ENCODE assay signal across 8 cellular contexts in genomic region chr7:100875356-100875751, GRCh38. TPM values are rescaled to one million over a fixed set of nuclear protein-coding genes. Genes with fewer than 3 reads are reported as not detected.
A peak's percentile ranks its signal among the peaks of the same experiment; 100 is the strongest.
DNase-seq lines count a peak whose midpoint lies in the region; ATAC-seq and TF ChIP-seq lines count a peak whose summit lies in the region.

No MANE protein-coding gene starts in this region.

- intact Hi-C loops in gastrocnemius medialis (cut with DNase I; ENCODE audit: low total_unique reads) = loop anchor here (1.0 to 10.0 kb wide), 3 partner anchors 14 to 1321 kb away; partner anchors contain the start of genes FAM200A, PLOD3, UFSP1 and ZNF655

- H3K9me3 ChIP-seq in DND-41 (ENCODE audit: insufficient read depth, low read length, severe bottlenecking) = no peaks in the 10 kb centered on the region
- no peaks in the 10 kb centered on the region for H3K9me3 ChIP-seq in right atrium auricular region
- H3K9me3 ChIP-seq in gastrocnemius medialis = no peaks in the 10 kb centered on the region

- H4K20me1 ChIP-seq in DND-41 (ENCODE audit: insufficient read depth, low read length) = peaks cover 43% of the 10 kb centered on the region

- no peaks in the 10 kb centered on the region for H3K27me3 ChIP-seq in DND-41 (ENCODE audit: insufficient read depth, low read length, poor library complexity)
- no peaks in the 10 kb centered on the region for H3K27me3 ChIP-seq in right atrium auricular region
- no peaks in the 10 kb centered on the region for H3K27me3 ChIP-seq in gastrocnemius medialis

- peak overlapping the region; percentile 83 for H3K9ac ChIP-seq in DND-41 (ENCODE audit: low read depth, low read length)

- peaks cover 85% of the 10 kb centered on the region for H3K36me3 ChIP-seq in DND-41 (ENCODE audit: insufficient read depth, low read length)
- peaks cover 38% of the 10 kb centered on the region for H3K36me3 ChIP-seq in right atrium auricular region
- peaks cover 0 to 13% of the 10 kb centered on the region in 2 donors for H3K36me3 ChIP-seq in gastrocnemius medialis

- TF ChIP-seq POLR2A in gastrocnemius medialis (IDR thresholded peaks at IDR 0.05) = no peak

- no peaks in the 10 kb centered on the region for H3K27me3 Mint-ChIP-seq in activated naive CD8-positive, alpha-beta T cell

- peaks cover 66% of the 10 kb centered on the region for H3K79me2 ChIP-seq in DND-41 (ENCODE audit: insufficient read depth, low read length)

- H3K4me3 ChIP-seq in DND-41 (ENCODE audit: low read depth in 1 of 2, low read length in 2 of 2) (peak overlapping the region; percentile 99), right atrium auricular region (peak overlapping the region; percentile 90), gastrocnemius medialis (peak overlapping the region; percentile 70 to 99 (median 90))

- H3K9me3 Mint-ChIP-seq in activated naive CD8-positive, alpha-beta T cell (ENCODE audit: low read depth) = no peaks in the 10 kb centered on the region

- H3K4me1 ChIP-seq in DND-41 (ENCODE audit: insufficient read depth, low read length) (peaks cover 52% of the 10 kb centered on the region), right atrium auricular region (peaks cover 0 to 54% of the 10 kb centered on the region in 2 donors), gastrocnemius medialis (peaks cover 37 to 42% of the 10 kb centered on the region in 2 donors)

- in situ Hi-C loops in gastrocnemius medialis (cut with MboI; ENCODE audit: low sequenced_read_pairs in 4 of 4) = no loop called here

- peak overlapping the region; percentile 97 for H3K4me3 Mint-ChIP-seq in activated naive CD8-positive, alpha-beta T cell

- H3K4me2 ChIP-seq in DND-41 (ENCODE audit: insufficient read depth, low read length) = peak overlapping the region; percentile 92

- H3K27ac ChIP-seq in DND-41 (ENCODE audit: low read length) (peak overlapping the region; percentile 100), right atrium auricular region (peak overlapping the region; percentile 95 to 97), gastrocnemius medialis (peak overlapping the region; percentile 93 to 98 (median 96))

- peak overlapping the region; percentile 85 for H2AFZ ChIP-seq in DND-41 (ENCODE audit: low read depth, low read length)

- peaks cover 49% of the 10 kb centered on the region for H3K4me1 Mint-ChIP-seq in activated naive CD8-positive, alpha-beta T cell (ENCODE audit: low read depth)

- DNase-seq in DND-41 = peak; percentile 52
- DNase-seq in HuH-7.5 (ENCODE audit: low spot score) = peak; percentile 75
- no peak for DNase-seq in right atrium auricular region (ENCODE audit: low spot score)
- DNase-seq in gastrocnemius medialis = no peak
- no peak for DNase-seq in SKM-1 treated with dmso at 0.1 percent for 144 hours (lab: John Stamatoyannopoulos, UW; ENCODE audit: unreplicated experiment)
- DNase-seq in glomerular visceral epithelial cell (ENCODE audit: extremely low spot score) = no peak

- H3K36me3 Mint-ChIP-seq in activated naive CD8-positive, alpha-beta T cell = peaks cover 13% of the 10 kb centered on the region

- ATAC-seq in DND-41 (ENCODE audit: insufficient read depth, low read depth) (peak; percentile 43), GM21423 (IDR thresholded peaks at IDR 0.05; ENCODE audit: unreplicated experiment) (peak; percentile 18), gastrocnemius medialis (peak; percentile 5 to 18)

- H3K27ac Mint-ChIP-seq in activated naive CD8-positive, alpha-beta T cell = peak overlapping the region; percentile 96

- TF ChIP-seq CTCF in DND-41 (IDR thresholded peaks at IDR 0.05; ENCODE audit: borderline replicate concordance, extremely low read depth, low read length, poor library complexity, severe bottlenecking) = no peak
- TF ChIP-seq CTCF in right atrium auricular region (IDR thresholded peaks at IDR 0.05) = no peak
- no peak for TF ChIP-seq CTCF in gastrocnemius medialis (IDR thresholded peaks at IDR 0.05 in 4 of 5, conservative IDR thresholded peaks at IDR 0.05 in 1 of 5)

RNA-seq across cellular contexts. Expression of gene SRRT, which starts 0.5 kb away (rescaled TPM):
- 10 to 100 TPM; 33.4 to 49.6 TPM for total RNA-seq in right atrium auricular region
- 10 to 100 TPM; 35.0 to 47.3 (median 39.8) TPM for total RNA-seq in gastrocnemius medialis

RNA-seq across cellular contexts. Expression of gene TRIP6, which starts 8.2 kb away (rescaled TPM):
- 10 to 100 TPM; 41.6 to 64.4 TPM for total RNA-seq in right atrium auricular region
- total RNA-seq in gastrocnemius medialis = 1 to 10 TPM; 4.6 to 9.1 (median 7.3) TPM

RNA-seq across cellular contexts. Expression of gene UFSP1, which starts 14.2 kb away (rescaled TPM):
- total RNA-seq in right atrium auricular region = 1 to 10 TPM; 3.0 to 3.7 TPM
- total RNA-seq in gastrocnemius medialis = 1 to 10 TPM; 2.0 to 7.1 (median 4.0) TPM

RNA-seq across cellular contexts. Expression of gene ACHE, which starts 20.3 kb away (rescaled TPM):
- total RNA-seq in right atrium auricular region = 10 to 100 TPM in 1 of 2 donors, 1 to 10 TPM in 1; 5.4 to 33.0 TPM
- total RNA-seq in gastrocnemius medialis = 10 to 100 TPM in 2 of 4 donors, 1 to 10 TPM in 2; 6.5 to 59.5 (median 11.4) TPM

RNA-seq across cellular contexts. Expression of gene SLC12A9, which starts 22.8 kb away (rescaled TPM):
- 1 to 10 TPM; 5.0 to 9.0 TPM for total RNA-seq in right atrium auricular region
- 1 to 10 TPM; 2.5 to 4.3 (median 3.8) TPM for total RNA-seq in gastrocnemius medialis

Comparison
In these comparisons a context has a peak if more than half of its experiments do, and no peak if none do; other contexts are left out.
1. DNase-seq: peak in DND-41 (single experiment) and HuH-7.5 (single experiment); none in right atrium auricular region (single experiment), gastrocnemius medialis (0 of 2), SKM-1 treated with dmso at 0.1 percent for 144 hours (single experiment) and glomerular visceral epithelial cell (single experiment).
2. RNA of gene TRIP6, which starts 8.2 kb away (total RNA-seq): 41.6 to 64.4 TPM in right atrium auricular region; 4.6 to 9.1 TPM in gastrocnemius medialis; every median in the first group is over 4 times any median in the second.
3. Peak in every context shown above with its lines, with median percentiles within 50 percentile points of each other: ATAC-seq, H3K27ac ChIP-seq and H3K4me3 ChIP-seq.